8 cellular contexts compared by ENCODE assay signal in the genomic region with DNA sequence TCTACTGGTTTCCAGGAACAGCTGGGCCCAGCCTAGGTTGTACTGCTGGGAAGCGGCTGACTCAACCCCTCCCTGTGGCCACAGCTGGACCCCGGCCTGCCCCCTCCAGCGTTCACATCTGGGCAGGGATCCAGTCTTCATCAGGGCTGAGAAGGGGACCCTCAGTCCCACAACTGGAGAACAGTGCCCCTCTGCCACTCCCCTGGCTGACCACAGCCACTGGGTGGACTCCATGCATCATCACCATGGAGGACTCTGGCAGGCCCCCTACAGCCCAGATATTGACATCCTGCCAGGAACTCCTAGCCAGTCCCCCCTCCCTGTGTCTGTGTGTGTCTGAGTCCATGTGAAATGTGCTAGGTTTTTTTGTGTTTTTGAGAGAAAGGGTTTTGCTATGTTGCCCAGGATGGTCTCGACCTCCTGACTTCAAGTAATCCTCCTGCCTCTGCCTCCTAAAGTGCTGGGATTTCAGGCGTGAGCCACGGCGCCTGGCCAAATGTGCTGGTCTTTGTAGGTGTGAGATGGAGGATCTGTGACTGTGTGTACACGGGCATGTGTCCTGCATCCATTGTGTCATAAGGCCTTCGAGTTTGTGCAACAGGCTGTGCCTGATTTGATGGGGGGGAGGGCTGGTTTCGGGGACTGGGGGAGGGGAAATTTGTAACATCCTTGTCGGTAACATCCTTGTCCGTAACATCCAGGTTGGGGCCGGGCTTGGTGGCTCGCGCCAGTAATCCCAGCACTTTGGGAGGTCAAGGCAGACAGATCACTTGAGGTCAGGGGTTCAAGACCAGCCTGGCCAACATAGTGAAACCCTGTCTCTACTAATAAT. TPM values are rescaled to one million over a fixed set of nuclear protein-coding genes. Genes with fewer than 3 reads are reported as not detected.
DNase-seq lines count a peak whose midpoint lies in the region; ATAC-seq and TF ChIP-seq lines count a peak whose summit lies in the region.

No MANE protein-coding gene starts in this region.

- ATAC-seq in activated T-helper 17 cell treated with anti-CD3 and anti-CD28 coated beads, Interleukin-2, amount 50 U/mL, for 72 hours (replicated peaks): no peak
- ATAC-seq in heart right ventricle: peak in 7 of 8 donors; percentile 7 to 22 (median 17)
- ATAC-seq in gastrocnemius medialis: no peak
- no peak for ATAC-seq in HG03097 (IDR thresholded peaks at IDR 0.05; ENCODE audit: low FRiP score, unreplicated experiment)

- peak; percentile 26 for TF ChIP-seq CTCF in Loucy (conservative IDR thresholded peaks at IDR 0.05; ENCODE audit: low read length)
- peak in 1 of 9 donors; percentile 5 for TF ChIP-seq CTCF in heart right ventricle (IDR thresholded peaks at IDR 0.05)
- no peak for TF ChIP-seq CTCF in gastrocnemius medialis (IDR thresholded peaks at IDR 0.05 in 4 of 5, conservative IDR thresholded peaks at IDR 0.05 in 1 of 5)

- peaks cover 9% of the 10 kb centered on the region for H3K4me1 Mint-ChIP-seq in activated T-helper 17 cell treated with anti-CD3 and anti-CD28 coated beads, Interleukin-2, amount 50 U/mL, for 72 hours

- peak; percentile 82 for DNase-seq in EH (ENCODE audit: low read depth)
- peak; percentile 64 to 77 for DNase-seq in heart right ventricle
- peak in 1 of 2 donors; percentile 50 for DNase-seq in gastrocnemius medialis
- DNase-seq in activated gamma-delta T cell (lab: John Stamatoyannopoulos, UW): no peak
- DNase-seq in globus pallidus (ENCODE audit: low spot score): no peak

- H3K9me3 ChIP-seq in Loucy (ENCODE audit: insufficient read depth, low read depth, low read length) (no peaks in the 10 kb centered on the region), heart right ventricle (no peaks in the 10 kb centered on the region), gastrocnemius medialis (no peaks in the 10 kb centered on the region)

- H3K27me3 ChIP-seq in Loucy (ENCODE audit: insufficient read depth, low read length, poor library complexity, severe bottlenecking) (no peaks in the 10 kb centered on the region), heart right ventricle (no peaks in the 10 kb centered on the region), gastrocnemius medialis (no peaks in the 10 kb centered on the region)

- H3F3A ChIP-seq in Loucy (ENCODE audit: low read depth): no peaks in the 10 kb centered on the region

- no peaks in the 10 kb centered on the region for H4K20me1 ChIP-seq in Loucy (ENCODE audit: insufficient read depth, low read length, poor library complexity, severe bottlenecking)

- peak overlapping the region; percentile 97 for H3K4me3 Mint-ChIP-seq in activated T-helper 17 cell treated with anti-CD3 and anti-CD28 coated beads, Interleukin-2, amount 50 U/mL, for 72 hours

- H3K9me2 ChIP-seq in Loucy (replicated peaks; ENCODE audit: low read depth, low read length): no peaks in the 10 kb centered on the region

- H3K36me3 Mint-ChIP-seq in activated T-helper 17 cell treated with anti-CD3 and anti-CD28 coated beads, Interleukin-2, amount 50 U/mL, for 72 hours (ENCODE audit: low read depth): peaks cover 6% of the 10 kb centered on the region

- intact Hi-C loops in heart right ventricle (cut with DNase I) (loop anchor here in 4 of 10 donors (2.0 to 10.0 kb wide), 3 partner anchors 13 to 65 kb away; no protein-coding TSS in a partner anchor), gastrocnemius medialis (cut with DNase I; ENCODE audit: low total_unique reads) (loop anchor here (10.0 kb wide), 1 partner anchor 1785 kb away; no protein-coding TSS in a partner anchor)

- no peaks in the 10 kb centered on the region for H3K79me2 ChIP-seq in Loucy (ENCODE audit: insufficient read depth, low read length)

- in situ Hi-C loops in gastrocnemius medialis (cut with MboI; ENCODE audit: low sequenced_read_pairs in 4 of 4): no loop called here

- H3K4me2 ChIP-seq in Loucy (ENCODE audit: low read depth, low read length, poor library complexity, severe bottlenecking): peak overlapping the region; percentile 98

- H3K36me3 ChIP-seq in Loucy (ENCODE audit: insufficient read depth, low read length) (no peaks in the 10 kb centered on the region), heart right ventricle (peaks cover 0 to under 1% (median 0%) of the 10 kb centered on the region in 9 donors), gastrocnemius medialis (no peaks in the 10 kb centered on the region)

- peak overlapping the region; percentile 95 for H3K27ac Mint-ChIP-seq in activated T-helper 17 cell treated with anti-CD3 and anti-CD28 coated beads, Interleukin-2, amount 50 U/mL, for 72 hours

- H3K9me3 Mint-ChIP-seq in activated T-helper 17 cell treated with anti-CD3 and anti-CD28 coated beads, Interleukin-2, amount 50 U/mL, for 72 hours: no peaks in the 10 kb centered on the region

- peak overlapping the region; percentile 85 to 99 (median 97) for H3K27ac ChIP-seq in heart right ventricle
- H3K27ac ChIP-seq in gastrocnemius medialis: peak overlapping the region; percentile 87 to 94 (median 92)

- H3K4me1 ChIP-seq in Loucy (ENCODE audit: insufficient read depth, low read length, poor library complexity, severe bottlenecking) (peaks cover 36% of the 10 kb centered on the region), heart right ventricle (peaks cover 33 to 78% (median 53%) of the 10 kb centered on the region in 9 donors), gastrocnemius medialis (peaks cover 35 to 56% of the 10 kb centered on the region in 2 donors)

- H3K4me3 ChIP-seq in Loucy (ENCODE audit: low read length, poor library complexity, severe bottlenecking) (peak overlapping the region; percentile 79), heart right ventricle (peak overlapping the region in 9 of 10 donors; percentile 52 to 78 (median 71)), gastrocnemius medialis (peak overlapping the region in 2 of 4 donors; percentile 58 to 65)

- no peaks in the 10 kb centered on the region for H3K27me3 Mint-ChIP-seq in activated T-helper 17 cell treated with anti-CD3 and anti-CD28 coated beads, Interleukin-2, amount 50 U/mL, for 72 hours

- peak overlapping the region; percentile 23; the same call in 1 of the 2 replicates for H2AFZ ChIP-seq in Loucy (ENCODE audit: low read length)

- peak in 1 of 2 donors; percentile 8 for TF ChIP-seq POLR2A in gastrocnemius medialis (IDR thresholded peaks at IDR 0.05)

- H3K9ac ChIP-seq in Loucy (ENCODE audit: low read depth, low read length, poor library complexity, severe bottlenecking): peak overlapping the region; percentile 79

- WGBS in heart right ventricle, 2 donors: 54 to 62% methylated on average over 15 of the region's 15 CpGs

RNA-seq across cellular contexts. Expression of a gene that starts 4.0 kb away (rescaled TPM):
- 10 to 100 TPM; 22.5 to 44.4 TPM for total RNA-seq in activated T-helper 17 cell treated with anti-CD3 and anti-CD28 coated beads, Interleukin-2, amount 50 U/mL, for 72 hours
- 10 to 100 TPM; 47.8 to 79.3 (median 57.8) TPM for total RNA-seq in heart right ventricle
- 100 to 1,000 TPM in 1 of 2 donors, 10 to 100 TPM in 1; 29.7 to 173 TPM for polyA plus RNA-seq in heart right ventricle
- 10 to 100 TPM; 12.3 to 23.4 (median 17.6) TPM for total RNA-seq in gastrocnemius medialis

RNA-seq across cellular contexts. Expression of a gene that starts 11.9 kb away (rescaled TPM):
- total RNA-seq in activated T-helper 17 cell treated with anti-CD3 and anti-CD28 coated beads, Interleukin-2, amount 50 U/mL, for 72 hours: 100 to 1,000 TPM; 328 to 586 TPM
- total RNA-seq in heart right ventricle (100 to 1,000 TPM in 4 of 10 donors, 10 to 100 TPM in 6; 22.4 to 247 (median 70.0) TPM), gastrocnemius medialis (100 to 1,000 TPM in 2 of 4 donors, 10 to 100 TPM in 2; 59.0 to 200 (median 128) TPM)
- polyA plus RNA-seq in heart right ventricle: 10 to 100 TPM; 41.2 to 65.4 TPM

RNA-seq across cellular contexts. Expression of a gene that starts 22.2 kb away (rescaled TPM):
- total RNA-seq in activated T-helper 17 cell treated with anti-CD3 and anti-CD28 coated beads, Interleukin-2, amount 50 U/mL, for 72 hours: 100 to 1,000 TPM; 307 to 415 TPM
- total RNA-seq in heart right ventricle: 100 to 1,000 TPM; 532 to 789 (median 744) TPM
- polyA plus RNA-seq in heart right ventricle: 100 to 1,000 TPM; 235 to 827 TPM
- total RNA-seq in gastrocnemius medialis: 100 to 1,000 TPM; 357 to 551 (median 406) TPM

RNA-seq across cellular contexts. Expression of a gene that starts 22.5 kb away (rescaled TPM):
- total RNA-seq in activated T-helper 17 cell treated with anti-CD3 and anti-CD28 coated beads, Interleukin-2, amount 50 U/mL, for 72 hours: 10 to 100 TPM; 25.5 to 32.7 TPM
- total RNA-seq in heart right ventricle (1 to 10 TPM in 9 of 10 donors, under 1 TPM in 1; 0.72 to 4.8 (median 2.4) TPM), gastrocnemius medialis (not detected)
- polyA plus RNA-seq in heart right ventricle: 1 to 10 TPM; 2.7 to 3.8 TPM

RNA-seq across cellular contexts. Expression of a gene that starts 27.0 kb away (rescaled TPM):
- total RNA-seq in activated T-helper 17 cell treated with anti-CD3 and anti-CD28 coated beads, Interleukin-2, amount 50 U/mL, for 72 hours: 10 to 100 TPM; 30.1 to 53.5 TPM
- 1 to 10 TPM; 1.9 to 5.7 (median 4.1) TPM for total RNA-seq in heart right ventricle
- 1 to 10 TPM; 3.1 to 6.9 TPM for polyA plus RNA-seq in heart right ventricle
- 1 to 10 TPM; 1.0 to 3.9 (median 2.4) TPM for total RNA-seq in gastrocnemius medialis

Comparison
In these comparisons a context has a peak if more than half of its experiments do, and no peak if none do; other contexts are left out.
1. DNase-seq: peak in EH (single experiment) and heart right ventricle (2 of 2); none in activated gamma-delta T cell (single experiment) and globus pallidus (single experiment).
2. ATAC-seq: peak in heart right ventricle (7 of 8); none in activated T-helper 17 cell treated with anti-CD3 and anti-CD28 coated beads, Interleukin-2, amount 50 U/mL, for 72 hours (single experiment), gastrocnemius medialis (0 of 2) and HG03097 (single experiment).